23 cellular contexts compared by ENCODE assay signal in genomic region chr1:55188909-55189308, GRCh38.
"Had no signal": no experiment of that assay in that cellular context is flagged by ENCODE, and none has a peak within 500 bp of the region (broad histone marks: within the 10 kb centered on the region; RNA-seq: fewer than 3 reads in every experiment).

No MANE protein-coding gene starts in this region.

- H3K36me3 ChIP-seq: uterus had no signal

- H3K4me1 ChIP-seq: parathyroid adenoma, testis, uterus had no signal

- H3K4me1 Mint-ChIP-seq: nephron progenitor cell had no signal

- H3K4me3 ChIP-seq: testis, uterus had no signal

- H3K27me3 Mint-ChIP-seq: brain had no signal

- DNase-seq: activated CD4-positive, alpha-beta T cell treated with anti-CD3 and anti-CD28 coated beads, Interleukin-2, amount 50 U/mL, for 4 hours; activated effector memory CD4-positive, alpha-beta T cell treated with anti-CD3 and anti-CD28 coated beads, Interleukin-2, amount 50 U/mL, for 16 hours; activated naive CD4-positive, alpha-beta T cell treated with anti-CD3 and anti-CD28 coated beads, Interleukin-2, amount 50 U/mL, for 16 hours; aorta; dermis blood vessel endothelial cell; effector memory CD4-positive, alpha-beta T cell; foreskin melanocyte; glutamatergic neuron; hypothalamus; left ventricle myocardium superior; midbrain; nephron progenitor cell; nucleus accumbens; right cardiac atrium; stimulated activated CD4-positive, alpha-beta T cell treated with anti-CD3 and anti-CD28 coated beads, Interleukin-12 subunit alpha, Interleukin-12 subunit beta, amount 100 ng/mL, for 4 hours; stimulated activated CD4-positive, alpha-beta T cell treated with anti-CD3 and anti-CD28 coated beads, Interleukin-4, amount 100 ng/mL, for 4 hours; testis; trophoblast cell; uterus had no signal

- H3K27me3 ChIP-seq: testis, uterus had no signal

- ATAC-seq: activated CD4-positive, CD25-positive, alpha-beta regulatory T cell treated with anti-CD3 and anti-CD28 coated beads, Interleukin-2, amount 50 U/mL, for 24 hours; left ventricle myocardium superior; right cardiac atrium had no signal

- H2AFZ ChIP-seq: parathyroid adenoma had no signal

- H3K9me3 ChIP-seq: testis, uterus had no signal

- H3K27ac Mint-ChIP-seq: brain, nephron progenitor cell had no signal

- H3K27ac ChIP-seq: parathyroid adenoma, testis, uterus, VCaP had no signal

- H3K4me3 Mint-ChIP-seq: brain, nephron progenitor cell had no signal
